ENCODE assay signal across 10 cellular contexts in the genomic region with DNA sequence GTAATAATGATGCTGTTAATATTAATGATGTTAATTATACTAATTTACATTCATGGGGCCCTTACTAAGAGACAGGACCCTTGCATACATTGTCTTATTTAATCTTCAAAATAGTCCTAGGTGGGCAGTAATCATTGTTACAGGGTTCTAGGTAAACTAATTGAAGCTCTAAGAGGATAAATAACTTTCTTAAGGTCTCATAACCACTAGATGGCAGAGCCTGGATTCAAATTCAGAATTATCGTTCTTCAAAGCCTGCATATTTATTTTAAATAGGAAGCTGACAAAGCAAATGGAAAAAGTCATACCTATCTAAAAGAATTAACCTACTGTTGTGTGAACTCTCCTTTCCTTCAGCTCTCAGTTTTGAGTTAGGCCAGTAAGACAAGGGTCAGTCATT. TPM values are rescaled to one million over a fixed set of nuclear protein-coding genes. Genes with fewer than 3 reads are reported as not detected.
DNase-seq lines count a peak whose midpoint lies in the region; TF ChIP-seq lines count a peak whose summit lies in the region.
"Had no signal": no experiment of that assay in that cellular context is flagged by ENCODE, and none has a peak within 500 bp of the region (broad histone marks: within the 10 kb centered on the region; RNA-seq: fewer than 3 reads in every experiment).

No MANE protein-coding gene starts in this region.

- H3K27ac Mint-ChIP-seq in osteocyte (ENCODE audit: unreplicated experiment) = no peak overlapping the region

- H3K4me3 ChIP-seq in choroid plexus epithelial cell (ENCODE audit: low read depth, low read length) (no peak overlapping the region), uterus (no peak overlapping the region), testis (no peak overlapping the region)
- H3K4me3 ChIP-seq: BLaER1 treated with 17β-estradiol and CSF1 and Interleukin-3, amounts not matched to agents 10 nM and 100 nM had no signal

- TF ChIP-seq CTCF in choroid plexus epithelial cell (conservative IDR thresholded peaks at IDR 0.05; ENCODE audit: low read depth, low read length) = peak; percentile 56
- TF ChIP-seq CTCF in osteocyte (IDR thresholded peaks at IDR 0.05) = peak; percentile 68
- TF ChIP-seq CTCF in uterus (IDR thresholded peaks at IDR 0.05) = no peak
- no peak for TF ChIP-seq CTCF in testis (IDR thresholded peaks at IDR 0.05)

- H3K27me3 ChIP-seq in uterus (no peaks in the 10 kb centered on the region), testis (no peaks in the 10 kb centered on the region)
- H3K27me3 ChIP-seq: BLaER1 treated with 17β-estradiol and CSF1 and Interleukin-3, amounts not matched to agents 10 nM and 100 nM had no signal

- TF ChIP-seq POLR2A in uterus (IDR thresholded peaks at IDR 0.05) (no peak), testis (IDR thresholded peaks at IDR 0.05) (no peak)

- no peaks in the 10 kb centered on the region for H3K36me3 Mint-ChIP-seq in osteocyte (ENCODE audit: unreplicated experiment)

- intact Hi-C loops in uterus (cut with DNase I; ENCODE audit: low total_unique reads) (no loop called here), testis (cut with DNase I; ENCODE audit: low total_unique reads) (no loop called here)

- no peaks in the 10 kb centered on the region for H3K9me3 Mint-ChIP-seq in osteocyte (ENCODE audit: unreplicated experiment)

- H3K4me3 Mint-ChIP-seq in osteocyte (ENCODE audit: unreplicated experiment) = no peak overlapping the region

- H3K27ac ChIP-seq in uterus (no peak overlapping the region), testis (no peak overlapping the region)
- H3K27ac ChIP-seq: BLaER1 treated with 17β-estradiol and CSF1 and Interleukin-3, amounts not matched to agents 10 nM and 100 nM had no signal

- 24 to 31% methylated on average over 1 of the region's 1 CpG for WGBS in testis, 2 donors

- DNase-seq in NCI-H82 (lab: John Stamatoyannopoulos, UW) (peak; percentile 47), NCI-H82 treated with DMSO at 0.1 percent for 48 hours (lab: John Stamatoyannopoulos, UW; ENCODE audit: unreplicated experiment) (no peak), NCI-H69 (lab: John Stamatoyannopoulos, UW) (peak; percentile 63), choroid plexus epithelial cell (ENCODE audit: low read depth) (peak; percentile 77), osteocyte (ENCODE audit: extremely low spot score, unreplicated experiment) (no peak), uterus (no peak), testis (no peak), NCI-H774 (lab: John Stamatoyannopoulos, UW) (no peak)
- DNase-seq: activated CD4-positive, alpha-beta T cell treated with anti-CD3 and anti-CD28 coated beads, Interleukin-2, amount 50 U/mL, for 4 hours had no signal

- no peaks in the 10 kb centered on the region for H3K4me1 ChIP-seq in uterus
- H3K4me1 ChIP-seq in testis = no peaks in the 10 kb centered on the region
- H3K4me1 ChIP-seq: BLaER1 treated with 17β-estradiol and CSF1 and Interleukin-3, amounts not matched to agents 10 nM and 100 nM had no signal

- no peaks in the 10 kb centered on the region for H3K27me3 Mint-ChIP-seq in osteocyte (ENCODE audit: unreplicated experiment)

- H3K36me3 ChIP-seq in uterus (no peaks in the 10 kb centered on the region), testis (ENCODE audit: low read depth, missing control alignments) (no peaks in the 10 kb centered on the region)
- H3K36me3 ChIP-seq: BLaER1 treated with 17β-estradiol and CSF1 and Interleukin-3, amounts not matched to agents 10 nM and 100 nM had no signal

- H3K4me1 Mint-ChIP-seq in osteocyte (ENCODE audit: unreplicated experiment) = peaks cover 1% of the 10 kb centered on the region

- H3K9me3 ChIP-seq in uterus (no peaks in the 10 kb centered on the region), testis (no peaks in the 10 kb centered on the region)

RNA-seq across cellular contexts. Expression of gene PTCHD4, which starts 23.5 kb away (rescaled TPM):
- total RNA-seq in osteocyte (0.91 and 1.3 TPM in 2 replicates), uterus (1 to 10 TPM in 2 of 4 donors, under 1 TPM in 2; 0.29 to 3.3 (median 1.7) TPM), testis (1 to 10 TPM in 1 of 2 donors, under 1 TPM in 1; 0.68 to 1.6 TPM)
- 0.17 TPM for polyA plus RNA-seq in testis (ENCODE audit: insufficient read depth, low read depth, low replicate concordance)

Comparison
In these comparisons a context has a peak if more than half of its experiments do, and no peak if none do; other contexts are left out.
1. DNase-seq: peak in NCI-H82 (single experiment), NCI-H69 (single experiment) and choroid plexus epithelial cell (single experiment); none in NCI-H82 treated with DMSO at 0.1 percent for 48 hours (single experiment), osteocyte (single experiment), uterus (0 of 2), testis (single experiment) and NCI-H774 (single experiment).
2. CTCF ChIP-seq: peak in choroid plexus epithelial cell (single experiment) and osteocyte (single experiment); none in uterus (0 of 4) and testis (0 of 3).